Comparison of ENCODE assay signal across 17 cellular contexts in the genomic region with DNA sequence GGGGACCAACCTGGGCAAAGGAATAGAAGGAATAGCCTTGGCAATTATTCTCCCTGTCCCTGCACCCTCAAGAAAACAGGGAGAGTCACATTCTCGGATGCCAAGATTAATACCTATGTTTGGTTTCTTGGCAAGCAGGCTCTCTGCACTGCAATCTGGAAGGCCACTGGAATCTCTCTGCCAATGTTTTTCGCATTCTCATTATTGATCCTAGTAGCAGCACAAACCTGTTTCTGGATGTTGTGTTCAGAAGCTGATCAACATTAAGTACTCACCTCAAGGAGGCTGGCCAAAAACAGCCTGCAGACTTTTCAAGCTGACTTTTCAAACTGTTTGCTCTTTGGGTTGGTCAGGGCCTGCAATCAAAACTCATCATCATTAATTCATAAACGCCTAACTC.
"Had no signal": no experiment of that assay in that cellular context is flagged by ENCODE, and none has a peak within 500 bp of the region (broad histone marks: within the 10 kb centered on the region; RNA-seq: fewer than 3 reads in every experiment).

No MANE protein-coding gene starts in this region.

- DNase-seq: activated CD4-positive, alpha-beta T cell treated with anti-CD3 and anti-CD28 coated beads for 1 hour; activated CD8-positive, alpha-beta memory T cell treated with anti-CD3 and anti-CD28 coated beads for 24 hours; activated CD8-positive, alpha-beta memory T cell treated with anti-CD3 and anti-CD28 coated beads, Interleukin-2, amount 50 U/mL, for 48 hours; activated effector memory CD4-positive, alpha-beta T cell treated with Interleukin-2 at 50 U/mL for 16 hours; activated naive CD4-positive, alpha-beta T cell treated with anti-CD3 and anti-CD28 coated beads, Interleukin-2, amount 10 ng/mL, durations not matched to agents 7 days and 5 days; activated T-cell treated with anti-CD3 and anti-CD28 coated beads, Interleukin-2, amount 50 U/mL, for 48 hours; heart right ventricle; left ventricle myocardium superior; naive B cell; right lobe of liver; stimulated activated CD4-positive, alpha-beta T cell treated with anti-CD3 and anti-CD28 coated beads, Interleukin-4, amount 100 ng/mL, for 1 hour; stimulated activated naive CD8-positive, alpha-beta T cell treated with anti-CD3 and anti-CD28 coated beads, Interleukin-15, amount 100 ng/mL, for 72 hours had no signal

- H3K36me3 Mint-ChIP-seq: activated naive CD4-positive, alpha-beta T cell treated with anti-CD3 and anti-CD28 coated beads, Interleukin-2, amount 10 ng/mL, durations not matched to agents 7 days and 5 days; memory B cell; naive B cell had no signal

- H3K4me3 Mint-ChIP-seq: activated naive CD4-positive, alpha-beta T cell treated with anti-CD3 and anti-CD28 coated beads, Interleukin-2, amount 10 ng/mL, durations not matched to agents 7 days and 5 days; memory B cell; naive B cell; neural crest cell; stimulated activated naive CD8-positive, alpha-beta T cell treated with anti-CD3 and anti-CD28 coated beads, Interleukin-15, amount 100 ng/mL, for 72 hours had no signal

- H3K27me3 Mint-ChIP-seq: activated naive CD4-positive, alpha-beta T cell treated with anti-CD3 and anti-CD28 coated beads, Interleukin-2, amount 10 ng/mL, durations not matched to agents 7 days and 5 days; memory B cell; naive B cell; stimulated activated naive CD8-positive, alpha-beta T cell treated with anti-CD3 and anti-CD28 coated beads, Interleukin-15, amount 100 ng/mL, for 72 hours had no signal

- H3K9me3 Mint-ChIP-seq: activated naive CD4-positive, alpha-beta T cell treated with anti-CD3 and anti-CD28 coated beads, Interleukin-2, amount 10 ng/mL, durations not matched to agents 7 days and 5 days; memory B cell; naive B cell; neural crest cell; stimulated activated naive CD8-positive, alpha-beta T cell treated with anti-CD3 and anti-CD28 coated beads, Interleukin-15, amount 100 ng/mL, for 72 hours had no signal

- H3K36me3 ChIP-seq: cardiac muscle cell, heart right ventricle, right lobe of liver had no signal

- H3K27ac ChIP-seq: cardiac muscle cell, heart right ventricle, right lobe of liver, SK-N-MC had no signal

- H3K4me1 ChIP-seq: right lobe of liver had no signal

- H3K27me3 ChIP-seq: cardiac muscle cell, heart right ventricle, right lobe of liver had no signal

- H3K4me1 Mint-ChIP-seq: activated naive CD4-positive, alpha-beta T cell treated with anti-CD3 and anti-CD28 coated beads, Interleukin-2, amount 10 ng/mL, durations not matched to agents 7 days and 5 days; naive B cell; stimulated activated naive CD8-positive, alpha-beta T cell treated with anti-CD3 and anti-CD28 coated beads, Interleukin-15, amount 100 ng/mL, for 72 hours had no signal

- H3K4me3 ChIP-seq: cardiac muscle cell, heart right ventricle, right lobe of liver, SK-N-MC, smooth muscle cell had no signal

- H3K27ac Mint-ChIP-seq: activated naive CD4-positive, alpha-beta T cell treated with anti-CD3 and anti-CD28 coated beads, Interleukin-2, amount 10 ng/mL, durations not matched to agents 7 days and 5 days; memory B cell; stimulated activated naive CD8-positive, alpha-beta T cell treated with anti-CD3 and anti-CD28 coated beads, Interleukin-15, amount 100 ng/mL, for 72 hours had no signal

- H3K9me3 ChIP-seq: heart right ventricle, right lobe of liver had no signal
